In the genomic region with DNA sequence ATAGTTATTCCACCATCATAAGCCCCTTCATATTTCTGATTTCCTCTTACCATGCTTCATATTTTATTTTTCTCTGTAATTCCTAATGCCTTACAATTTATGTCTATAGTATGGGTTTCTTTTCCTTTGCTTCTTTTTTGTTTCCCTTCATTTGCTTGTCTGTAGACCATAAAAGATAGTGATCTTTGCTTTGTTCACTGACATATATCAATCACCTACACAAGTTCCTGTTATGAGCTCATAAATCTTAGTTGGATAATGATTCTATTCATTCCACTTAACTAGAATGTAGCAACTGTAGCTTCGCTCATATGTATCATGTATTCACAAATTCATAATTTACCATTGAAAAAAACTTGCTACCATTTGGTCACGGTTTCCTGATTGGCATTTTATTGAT, we compare ENCODE assay signal across 1 cellular context.
A peak's percentile ranks its signal among the peaks of the same experiment; 100 is the strongest.
TF ChIP-seq lines count a peak whose summit lies in the region.

No MANE protein-coding gene starts in this region.

TF ChIP-seq in K562, 482 proteins besides CTCF, POLR2A, EP300 and RAD21 (continued from another document):
- TF ChIP-seq, protein P1, sequence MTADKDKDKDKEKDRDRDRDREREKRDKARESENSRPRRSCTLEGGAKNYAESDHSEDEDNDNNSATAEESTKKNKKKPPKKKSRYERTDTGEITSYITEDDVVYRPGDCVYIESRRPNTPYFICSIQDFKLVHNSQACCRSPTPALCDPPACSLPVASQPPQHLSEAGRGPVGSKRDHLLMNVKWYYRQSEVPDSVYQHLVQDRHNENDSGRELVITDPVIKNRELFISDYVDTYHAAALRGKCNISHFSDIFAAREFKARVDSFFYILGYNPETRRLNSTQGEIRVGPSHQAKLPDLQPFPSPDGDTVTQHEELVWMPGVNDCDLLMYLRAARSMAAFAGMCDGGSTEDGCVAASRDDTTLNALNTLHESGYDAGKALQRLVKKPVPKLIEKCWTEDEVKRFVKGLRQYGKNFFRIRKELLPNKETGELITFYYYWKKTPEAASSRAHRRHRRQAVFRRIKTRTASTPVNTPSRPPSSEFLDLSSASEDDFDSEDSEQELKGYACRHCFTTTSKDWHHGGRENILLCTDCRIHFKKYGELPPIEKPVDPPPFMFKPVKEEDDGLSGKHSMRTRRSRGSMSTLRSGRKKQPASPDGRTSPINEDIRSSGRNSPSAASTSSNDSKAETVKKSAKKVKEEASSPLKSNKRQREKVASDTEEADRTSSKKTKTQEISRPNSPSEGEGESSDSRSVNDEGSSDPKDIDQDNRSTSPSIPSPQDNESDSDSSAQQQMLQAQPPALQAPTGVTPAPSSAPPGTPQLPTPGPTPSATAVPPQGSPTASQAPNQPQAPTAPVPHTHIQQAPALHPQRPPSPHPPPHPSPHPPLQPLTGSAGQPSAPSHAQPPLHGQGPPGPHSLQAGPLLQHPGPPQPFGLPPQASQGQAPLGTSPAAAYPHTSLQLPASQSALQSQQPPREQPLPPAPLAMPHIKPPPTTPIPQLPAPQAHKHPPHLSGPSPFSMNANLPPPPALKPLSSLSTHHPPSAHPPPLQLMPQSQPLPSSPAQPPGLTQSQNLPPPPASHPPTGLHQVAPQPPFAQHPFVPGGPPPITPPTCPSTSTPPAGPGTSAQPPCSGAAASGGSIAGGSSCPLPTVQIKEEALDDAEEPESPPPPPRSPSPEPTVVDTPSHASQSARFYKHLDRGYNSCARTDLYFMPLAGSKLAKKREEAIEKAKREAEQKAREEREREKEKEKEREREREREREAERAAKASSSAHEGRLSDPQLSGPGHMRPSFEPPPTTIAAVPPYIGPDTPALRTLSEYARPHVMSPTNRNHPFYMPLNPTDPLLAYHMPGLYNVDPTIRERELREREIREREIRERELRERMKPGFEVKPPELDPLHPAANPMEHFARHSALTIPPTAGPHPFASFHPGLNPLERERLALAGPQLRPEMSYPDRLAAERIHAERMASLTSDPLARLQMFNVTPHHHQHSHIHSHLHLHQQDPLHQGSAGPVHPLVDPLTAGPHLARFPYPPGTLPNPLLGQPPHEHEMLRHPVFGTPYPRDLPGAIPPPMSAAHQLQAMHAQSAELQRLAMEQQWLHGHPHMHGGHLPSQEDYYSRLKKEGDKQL (CRISPR knock-in tag; IDR thresholded peaks at IDR 0.05; ENCODE audit: borderline replicate concordance): no peak
- TF ChIP-seq ZNF143 (CRISPR knock-in tag; IDR thresholded peaks at IDR 0.05): no peak
- TF ChIP-seq BCOR (IDR thresholded peaks at IDR 0.05): no peak
- TF ChIP-seq, protein P2, sequence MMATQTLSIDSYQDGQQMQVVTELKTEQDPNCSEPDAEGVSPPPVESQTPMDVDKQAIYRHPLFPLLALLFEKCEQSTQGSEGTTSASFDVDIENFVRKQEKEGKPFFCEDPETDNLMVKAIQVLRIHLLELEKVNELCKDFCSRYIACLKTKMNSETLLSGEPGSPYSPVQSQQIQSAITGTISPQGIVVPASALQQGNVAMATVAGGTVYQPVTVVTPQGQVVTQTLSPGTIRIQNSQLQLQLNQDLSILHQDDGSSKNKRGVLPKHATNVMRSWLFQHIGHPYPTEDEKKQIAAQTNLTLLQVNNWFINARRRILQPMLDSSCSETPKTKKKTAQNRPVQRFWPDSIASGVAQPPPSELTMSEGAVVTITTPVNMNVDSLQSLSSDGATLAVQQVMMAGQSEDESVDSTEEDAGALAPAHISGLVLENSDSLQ (IDR thresholded peaks at IDR 0.05): peak; percentile 70
- TF ChIP-seq, protein P3, sequence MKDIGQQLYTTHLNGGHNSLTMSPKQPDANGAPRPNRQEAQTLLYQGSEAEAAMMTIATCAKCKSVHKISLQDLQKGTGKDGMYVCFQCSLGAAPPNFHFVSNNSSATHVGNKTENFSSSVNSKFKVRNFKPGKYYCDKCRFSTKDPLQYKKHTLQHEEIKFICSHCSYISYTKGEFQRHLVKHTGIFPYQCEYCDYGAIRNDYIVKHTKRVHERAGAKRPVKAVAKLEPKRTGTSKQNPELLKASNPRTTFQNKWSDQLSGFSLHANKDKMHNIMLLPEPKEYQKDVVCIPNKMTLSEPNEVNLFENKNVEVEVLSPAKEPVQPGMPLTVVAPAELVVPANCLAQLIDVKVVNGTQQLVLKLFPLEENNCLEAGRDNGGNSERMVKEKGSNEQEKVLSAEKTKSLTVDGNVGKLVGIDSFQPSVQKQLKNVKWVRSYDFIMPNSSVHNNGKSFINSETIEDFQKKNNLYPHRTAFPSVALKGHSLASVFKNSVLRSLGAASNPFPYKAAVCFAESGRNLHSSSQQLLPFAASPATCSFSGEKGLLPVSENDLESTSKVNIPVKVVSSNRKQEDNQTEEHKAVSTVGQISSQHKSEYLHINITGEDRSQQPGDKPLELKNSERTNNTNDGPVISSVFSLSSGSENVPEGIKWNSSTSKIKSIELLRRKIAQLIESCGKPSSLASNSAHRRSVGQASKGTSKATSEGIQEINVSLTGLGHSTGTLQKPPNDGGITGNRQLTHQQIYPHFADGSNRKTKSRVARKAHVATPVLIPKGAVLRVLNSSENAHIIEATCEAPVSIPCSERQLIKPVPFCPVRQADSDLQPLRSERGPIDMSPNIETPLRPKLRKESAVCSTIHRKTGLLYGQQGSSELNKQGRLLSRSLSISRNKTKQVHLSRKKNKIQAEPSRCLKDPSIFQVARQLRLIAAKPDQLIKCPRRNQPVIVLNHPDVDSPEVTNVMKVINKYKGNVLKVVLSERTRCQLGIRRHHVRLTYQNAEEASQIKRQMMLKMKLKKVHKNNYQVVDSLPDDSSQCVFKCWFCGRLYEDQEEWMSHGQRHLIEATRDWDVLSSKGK (CRISPR knock-in tag; IDR thresholded peaks at IDR 0.05): no peak
- TF ChIP-seq, protein P4, sequence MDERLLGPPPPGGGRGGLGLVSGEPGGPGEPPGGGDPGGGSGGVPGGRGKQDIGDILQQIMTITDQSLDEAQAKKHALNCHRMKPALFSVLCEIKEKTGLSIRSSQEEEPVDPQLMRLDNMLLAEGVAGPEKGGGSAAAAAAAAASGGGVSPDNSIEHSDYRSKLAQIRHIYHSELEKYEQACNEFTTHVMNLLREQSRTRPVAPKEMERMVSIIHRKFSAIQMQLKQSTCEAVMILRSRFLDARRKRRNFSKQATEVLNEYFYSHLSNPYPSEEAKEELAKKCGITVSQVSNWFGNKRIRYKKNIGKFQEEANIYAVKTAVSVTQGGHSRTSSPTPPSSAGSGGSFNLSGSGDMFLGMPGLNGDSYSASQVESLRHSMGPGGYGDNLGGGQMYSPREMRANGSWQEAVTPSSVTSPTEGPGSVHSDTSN (CRISPR knock-in tag; IDR thresholded peaks at IDR 0.05; ENCODE audit: low read depth): no peak
- TF ChIP-seq, protein P4 (tag; conservative IDR thresholded peaks at IDR 0.05; ENCODE audit: low read depth): peak; percentile 90
- no peak for TF ChIP-seq NCOA6 (IDR thresholded peaks at IDR 0.05)
- TF ChIP-seq RBBP5 (IDR thresholded peaks at IDR 0.05; ENCODE audit: borderline replicate concordance, insufficient read depth, low read length, poor library complexity, severe bottlenecking): no peak
- no peak for TF ChIP-seq TBP (optimal IDR thresholded peaks at IDR 0.05; ENCODE audit: low read depth, low read length)
- TF ChIP-seq, protein P5, sequence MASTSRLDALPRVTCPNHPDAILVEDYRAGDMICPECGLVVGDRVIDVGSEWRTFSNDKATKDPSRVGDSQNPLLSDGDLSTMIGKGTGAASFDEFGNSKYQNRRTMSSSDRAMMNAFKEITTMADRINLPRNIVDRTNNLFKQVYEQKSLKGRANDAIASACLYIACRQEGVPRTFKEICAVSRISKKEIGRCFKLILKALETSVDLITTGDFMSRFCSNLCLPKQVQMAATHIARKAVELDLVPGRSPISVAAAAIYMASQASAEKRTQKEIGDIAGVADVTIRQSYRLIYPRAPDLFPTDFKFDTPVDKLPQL (IDR thresholded peaks at IDR 0.05; ENCODE audit: extremely low read depth, insufficient read length): no peak
- TF ChIP-seq, protein P6, sequence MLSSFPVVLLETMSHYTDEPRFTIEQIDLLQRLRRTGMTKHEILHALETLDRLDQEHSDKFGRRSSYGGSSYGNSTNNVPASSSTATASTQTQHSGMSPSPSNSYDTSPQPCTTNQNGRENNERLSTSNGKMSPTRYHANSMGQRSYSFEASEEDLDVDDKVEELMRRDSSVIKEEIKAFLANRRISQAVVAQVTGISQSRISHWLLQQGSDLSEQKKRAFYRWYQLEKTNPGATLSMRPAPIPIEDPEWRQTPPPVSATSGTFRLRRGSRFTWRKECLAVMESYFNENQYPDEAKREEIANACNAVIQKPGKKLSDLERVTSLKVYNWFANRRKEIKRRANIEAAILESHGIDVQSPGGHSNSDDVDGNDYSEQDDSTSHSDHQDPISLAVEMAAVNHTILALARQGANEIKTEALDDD (IDR thresholded peaks at IDR 0.05): no peak
TF ChIP-seq in K562: peak in this region for 4.
